ENCODE assay signal across 8 cellular contexts in genomic region chr14:70809238-70810214, GRCh38. TPM values are rescaled to one million over a fixed set of nuclear protein-coding genes. Genes with fewer than 3 reads are reported as not detected.
A peak's percentile ranks its signal among the peaks of the same experiment; 100 is the strongest.
DNase-seq lines count a peak whose midpoint lies in the region; ATAC-seq, FAIRE-seq and TF ChIP-seq lines count a peak whose summit lies in the region.

Gene MAP3K9 (minus strand): TSS chr14:70809513. CDS start chr14:70809171, 342 bp downstream.

- intact Hi-C loops in left ventricle myocardium superior (cut with micrococcal nuclease): no loop called here
- intact Hi-C loops in prostate gland (cut with DNase I): loop anchor here (10.0 kb wide), 1 partner anchor 165 kb away; the partner anchor contains the start of gene TTC9

- no peaks in the 10 kb centered on the region for H3K27me3 ChIP-seq in prostate gland (replicated peaks; ENCODE audit: insufficient read depth)

- no peaks in the 10 kb centered on the region for H3K9me3 ChIP-seq in prostate gland

- no peaks in the 10 kb centered on the region for H3K36me3 ChIP-seq in prostate gland

- peak; percentile 99 for FAIRE-seq in urothelium cell line (lab: Jason Lieb, UNC)

- ATAC-seq in HG02642 (IDR thresholded peaks at IDR 0.05; ENCODE audit: poor library complexity, unreplicated experiment) (peak; percentile 89), left ventricle myocardium superior (peak; percentile 98)

- DNase-seq in NCI-H1105 (lab: John Stamatoyannopoulos, UW) (peak; percentile 99), SKM-1 treated with dmso at 0.1 percent for 144 hours (lab: John Stamatoyannopoulos, UW; ENCODE audit: unreplicated experiment) (peak; percentile 65), left ventricle myocardium superior (peak; percentile 92), prostate gland (ENCODE audit: low spot score) (peak; percentile 96), urothelium cell line (ENCODE audit: low spot score) (peak; percentile 100)
- peak; percentile 82 for DNase-seq in activated naive CD8-positive, alpha-beta T cell treated with anti-CD3 and anti-CD28 coated beads, Interleukin-2, amount 50 U/mL, for 16 hours (ENCODE audit: low read depth, low spot score)

- peak within 1 kb of the TSS; percentile 80 to 85 for H3K27ac ChIP-seq in prostate gland

- no peaks in the 10 kb centered on the region for H3K4me1 ChIP-seq in prostate gland (replicated peaks)

- H3K4me3 ChIP-seq in prostate gland: peak within 1 kb of the TSS; percentile 69 to 72

- TF ChIP-seq POLR2A in prostate gland (IDR thresholded peaks at IDR 0.05): peak; percentile 38

- 1% methylated on average over 59 of the region's 88 CpGs for WGBS in prostate gland

- 0 out of 3 replicates have a peak, but pooled peaks have one; percentile 8 for TF ChIP-seq CTCF in GM12872 (IDR thresholded peaks at IDR 0.05; ENCODE audit: insufficient read depth, low read depth, low read length)
- peak in 1 of 4 experiments; percentile 6 for TF ChIP-seq CTCF in prostate gland (IDR thresholded peaks at IDR 0.05)

RNA-seq across cellular contexts. Expression of gene MAP3K9, which starts in this region (rescaled TPM):
- total RNA-seq in left ventricle myocardium superior (1.6 TPM), prostate gland (1 to 10 TPM; 5.3 to 9.5 TPM)

Comparison
In these comparisons a context has a peak if more than half of its experiments do, and no peak if none do; other contexts are left out.
1. Peak in every context shown above with its lines: DNase-seq, ATAC-seq, H3K4me3 ChIP-seq and H3K27ac ChIP-seq.